In the genomic region with DNA sequence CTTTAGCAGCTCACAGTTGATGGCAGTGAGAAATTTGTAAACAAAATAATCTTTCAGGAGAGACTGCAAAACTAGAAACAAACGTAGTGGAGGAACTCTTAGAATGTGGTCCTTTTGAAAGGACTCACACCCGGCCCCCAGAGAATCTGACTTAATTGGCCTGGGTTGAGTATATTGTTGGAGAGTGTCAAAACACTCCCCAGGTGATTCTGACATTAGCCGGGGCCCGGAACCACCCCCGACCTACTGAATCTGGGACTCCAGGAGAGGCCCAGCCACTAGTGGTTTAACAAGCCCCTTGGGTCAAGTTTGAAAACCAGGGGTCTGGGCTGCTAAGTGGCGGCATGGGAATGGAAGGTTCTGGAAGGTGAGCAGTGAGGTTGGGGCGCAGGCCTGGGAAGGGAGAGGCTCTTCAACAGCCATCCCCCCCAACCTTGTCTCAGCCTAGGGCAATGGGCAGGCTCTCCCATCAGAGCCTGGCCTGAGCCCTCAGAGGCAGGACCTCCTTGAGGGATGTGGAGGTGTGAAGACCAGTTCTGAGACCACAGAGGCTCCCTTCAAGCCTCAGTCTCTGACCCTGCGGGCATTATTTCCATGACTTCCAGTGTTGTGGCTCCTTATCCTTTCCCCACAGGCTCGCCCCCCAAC, we compare ENCODE assay signal across 11 cellular contexts. TPM values are rescaled to one million over a fixed set of nuclear protein-coding genes. Genes with fewer than 3 reads are reported as not detected.
DNase-seq lines count a peak whose midpoint lies in the region; ATAC-seq and TF ChIP-seq lines count a peak whose summit lies in the region.
"Had no signal": no experiment of that assay in that cellular context is flagged by ENCODE, and none has a peak within 500 bp of the region (broad histone marks: within the 10 kb centered on the region; RNA-seq: fewer than 3 reads in every experiment).

No MANE protein-coding gene starts in this region.

- ATAC-seq in GM23338 = no peak
- ATAC-seq in GM21526 (IDR thresholded peaks at IDR 0.05; ENCODE audit: low FRiP score, unreplicated experiment) = no peak
- ATAC-seq: activated CD4-positive, CD25-positive, alpha-beta regulatory T cell treated with anti-CD3 and anti-CD28 coated beads, Interleukin-2, amount 50 U/mL, for 24 hours had no signal

- peak overlapping the region; percentile 95; the same call in 1 of the 2 replicates for H2AFZ ChIP-seq in GM23338

- DNase-seq in GM23338 (ENCODE audit: low spot score) (no peak), Peyer's patch (no peak), esophagus muscularis mucosa (ENCODE audit: extremely low spot score) (no peak), AML-193 (lab: John Stamatoyannopoulos, UW) (no peak), NK-92 (lab: John Stamatoyannopoulos, UW; ENCODE audit: unreplicated experiment) (no peak), kidney tubule cell (ENCODE audit: low spot score) (no peak)
- DNase-seq: NCI-H1436, OCI-M1 had no signal

- peak overlapping the region; percentile 89 for H3K4me3 Mint-ChIP-seq in GM23338

- H3K4me1 Mint-ChIP-seq in GM23338 = peaks cover 6% of the 10 kb centered on the region

- no peak for TF ChIP-seq CTCF in GM23338 (conservative IDR thresholded peaks at IDR 0.05; ENCODE audit: low read depth in 2 of 2)
- TF ChIP-seq CTCF in Peyer's patch (IDR thresholded peaks at IDR 0.05) = no peak
- TF ChIP-seq CTCF in esophagus muscularis mucosa (IDR thresholded peaks at IDR 0.05) = no peak

- no peak overlapping the region for H3K9ac ChIP-seq in skeletal muscle satellite cell (ENCODE audit: low read depth, low read length)

- peaks cover 16% of the 10 kb centered on the region for H3K79me2 ChIP-seq in GM23338 (replicated peaks; ENCODE audit: insufficient read depth)

- no peak for TF ChIP-seq POLR2A in Peyer's patch (IDR thresholded peaks at IDR 0.05)
- no peak for TF ChIP-seq POLR2A in esophagus muscularis mucosa (IDR thresholded peaks at IDR 0.05; ENCODE audit: low read depth)

- H3K9me2 ChIP-seq in GM23338 (ENCODE audit: insufficient read depth) = no peaks in the 10 kb centered on the region

- peaks cover 24% of the 10 kb centered on the region for H3K27me3 Mint-ChIP-seq in GM23338 (ENCODE audit: insufficient read depth, low read depth, poor library complexity)

- no peak for TF ChIP-seq EP300 in esophagus muscularis mucosa (IDR thresholded peaks at IDR 0.05)

- H3K36me3 ChIP-seq in GM23338 (ENCODE audit: insufficient read depth) (no peaks in the 10 kb centered on the region), Peyer's patch (no peaks in the 10 kb centered on the region), esophagus muscularis mucosa (no peaks in the 10 kb centered on the region), skeletal muscle satellite cell (ENCODE audit: insufficient read depth, low read length) (peaks cover 3% of the 10 kb centered on the region)

- H3K9me3 Mint-ChIP-seq in GM23338 = no peaks in the 10 kb centered on the region; the same call in 2 of the 3 replicates

- no peaks in the 10 kb centered on the region for H4K20me1 ChIP-seq in GM23338 (replicated peaks; ENCODE audit: insufficient read depth)

- H3K27ac ChIP-seq in GM23338 (ENCODE audit: low read depth) = no peak overlapping the region
- peak overlapping the region; percentile 7 to 93 (median 77) for H3K27ac ChIP-seq in Peyer's patch
- peak overlapping the region; percentile 75 to 88 (median 86) for H3K27ac ChIP-seq in esophagus muscularis mucosa (replicated peaks in 1 of 4)

- H3K4me3 ChIP-seq in GM23338 = peak overlapping the region; percentile 88
- H3K4me3 ChIP-seq in Peyer's patch = no peak overlapping the region
- H3K4me3 ChIP-seq in esophagus muscularis mucosa = no peak overlapping the region
- H3K4me3 ChIP-seq in skeletal muscle satellite cell (ENCODE audit: low read length) = no peak overlapping the region

- H3K27me3 ChIP-seq in GM23338 (ENCODE audit: insufficient read depth) (peaks cover 32% of the 10 kb centered on the region), Peyer's patch (no peaks in the 10 kb centered on the region), esophagus muscularis mucosa (no peaks in the 10 kb centered on the region), skeletal muscle satellite cell (ENCODE audit: control insufficient read depth, insufficient read depth, low read length) (no peaks in the 10 kb centered on the region)

- no peaks in the 10 kb centered on the region for H3F3A ChIP-seq in GM23338 (replicated peaks; ENCODE audit: low read depth)

- H3K4me1 ChIP-seq in GM23338 (ENCODE audit: insufficient read depth) (peaks cover 12% of the 10 kb centered on the region), Peyer's patch (peaks cover 0 to 12% (median 7%) of the 10 kb centered on the region in 4 donors), esophagus muscularis mucosa (peaks cover 15 to 42% (median 31%) of the 10 kb centered on the region in 4 donors), skeletal muscle satellite cell (ENCODE audit: control insufficient read depth, insufficient read depth, low read length) (peaks cover 9% of the 10 kb centered on the region)

- H3K36me3 Mint-ChIP-seq in GM23338 (ENCODE audit: low read depth) = no peaks in the 10 kb centered on the region

- intact Hi-C loops in esophagus muscularis mucosa (cut with DNase I) = no loop called here

- H3K9me3 ChIP-seq in Peyer's patch = no peaks in the 10 kb centered on the region
- no peaks in the 10 kb centered on the region for H3K9me3 ChIP-seq in esophagus muscularis mucosa
- no peaks in the 10 kb centered on the region for H3K9me3 ChIP-seq in skeletal muscle satellite cell (replicated peaks; ENCODE audit: low read length)

- 78% methylated on average over 9 of the region's 9 CpGs for WGBS in esophagus muscularis mucosa

- H3K27ac Mint-ChIP-seq in GM23338 = no peak overlapping the region

- H3K4me2 ChIP-seq in GM23338 (peak overlapping the region; percentile 82), skeletal muscle satellite cell (ENCODE audit: low read length) (peak overlapping the region; percentile 90)

TF ChIP-seq in GM23338, 12 proteins besides CTCF, POLR2A, EP300 and RAD21:
- TF ChIP-seq, protein P1, sequence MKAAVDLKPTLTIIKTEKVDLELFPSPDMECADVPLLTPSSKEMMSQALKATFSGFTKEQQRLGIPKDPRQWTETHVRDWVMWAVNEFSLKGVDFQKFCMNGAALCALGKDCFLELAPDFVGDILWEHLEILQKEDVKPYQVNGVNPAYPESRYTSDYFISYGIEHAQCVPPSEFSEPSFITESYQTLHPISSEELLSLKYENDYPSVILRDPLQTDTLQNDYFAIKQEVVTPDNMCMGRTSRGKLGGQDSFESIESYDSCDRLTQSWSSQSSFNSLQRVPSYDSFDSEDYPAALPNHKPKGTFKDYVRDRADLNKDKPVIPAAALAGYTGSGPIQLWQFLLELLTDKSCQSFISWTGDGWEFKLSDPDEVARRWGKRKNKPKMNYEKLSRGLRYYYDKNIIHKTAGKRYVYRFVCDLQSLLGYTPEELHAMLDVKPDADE (IDR thresholded peaks at IDR 0.05) = no peak
- TF ChIP-seq CREB1 (CRISPR knock-in tag; IDR thresholded peaks at IDR 0.05; ENCODE audit: low read depth) = no peak
- TF ChIP-seq, protein P2, sequence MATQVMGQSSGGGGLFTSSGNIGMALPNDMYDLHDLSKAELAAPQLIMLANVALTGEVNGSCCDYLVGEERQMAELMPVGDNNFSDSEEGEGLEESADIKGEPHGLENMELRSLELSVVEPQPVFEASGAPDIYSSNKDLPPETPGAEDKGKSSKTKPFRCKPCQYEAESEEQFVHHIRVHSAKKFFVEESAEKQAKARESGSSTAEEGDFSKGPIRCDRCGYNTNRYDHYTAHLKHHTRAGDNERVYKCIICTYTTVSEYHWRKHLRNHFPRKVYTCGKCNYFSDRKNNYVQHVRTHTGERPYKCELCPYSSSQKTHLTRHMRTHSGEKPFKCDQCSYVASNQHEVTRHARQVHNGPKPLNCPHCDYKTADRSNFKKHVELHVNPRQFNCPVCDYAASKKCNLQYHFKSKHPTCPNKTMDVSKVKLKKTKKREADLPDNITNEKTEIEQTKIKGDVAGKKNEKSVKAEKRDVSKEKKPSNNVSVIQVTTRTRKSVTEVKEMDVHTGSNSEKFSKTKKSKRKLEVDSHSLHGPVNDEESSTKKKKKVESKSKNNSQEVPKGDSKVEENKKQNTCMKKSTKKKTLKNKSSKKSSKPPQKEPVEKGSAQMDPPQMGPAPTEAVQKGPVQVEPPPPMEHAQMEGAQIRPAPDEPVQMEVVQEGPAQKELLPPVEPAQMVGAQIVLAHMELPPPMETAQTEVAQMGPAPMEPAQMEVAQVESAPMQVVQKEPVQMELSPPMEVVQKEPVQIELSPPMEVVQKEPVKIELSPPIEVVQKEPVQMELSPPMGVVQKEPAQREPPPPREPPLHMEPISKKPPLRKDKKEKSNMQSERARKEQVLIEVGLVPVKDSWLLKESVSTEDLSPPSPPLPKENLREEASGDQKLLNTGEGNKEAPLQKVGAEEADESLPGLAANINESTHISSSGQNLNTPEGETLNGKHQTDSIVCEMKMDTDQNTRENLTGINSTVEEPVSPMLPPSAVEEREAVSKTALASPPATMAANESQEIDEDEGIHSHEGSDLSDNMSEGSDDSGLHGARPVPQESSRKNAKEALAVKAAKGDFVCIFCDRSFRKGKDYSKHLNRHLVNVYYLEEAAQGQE (IDR thresholded peaks at IDR 0.05; ENCODE audit: unreplicated experiment) = no peak
TF ChIP-seq in GM23338: peak in this region for 0.

RNA-seq across cellular contexts. Expression of a gene that starts 1.1 kb away (rescaled TPM):
- total RNA-seq in GM23338 (2014; rRNA removed; shearing (Covaris generic)) = 8.3 and 12.1 TPM in 2 replicates
- 5.5 and 6.5 TPM in 2 replicates for polyA plus RNA-seq in GM23338 (2016; fragmentation: Nextera tagmentation; extraction: Ambion mirVana)
- total RNA-seq in Peyer's patch = 10 to 100 TPM in 2 of 4 donors, 1 to 10 TPM in 2; 5.1 to 23.9 (median 9.4) TPM
- total RNA-seq in esophagus muscularis mucosa = 10 to 100 TPM; 13.7 to 26.9 (median 25.7) TPM
- 46.6 and 58.5 TPM in 2 replicates for total RNA-seq in skeletal muscle satellite cell (2012; rRNA removed)
